ENCODE assay signal across 1 cellular context in genomic region chr19:13995878-13996765, GRCh38.
TF ChIP-seq lines count a peak whose summit lies in the region.

No MANE protein-coding gene starts in this region.

TF ChIP-seq in HepG2, 621 proteins besides CTCF, POLR2A, EP300 and RAD21:
- TF ChIP-seq POLR2G (IDR thresholded peaks at IDR 0.05; ENCODE audit: low read depth, low read length): no peak
- TF ChIP-seq SATB2 (CRISPR knock-in tag; IDR thresholded peaks at IDR 0.05): no peak
- no peak for TF ChIP-seq ZNF337 (CRISPR knock-in tag; IDR thresholded peaks at IDR 0.05; ENCODE audit: borderline replicate concordance, low read depth)
- TF ChIP-seq ZNF629 (CRISPR knock-in tag; conservative IDR thresholded peaks at IDR 0.05): peak; percentile 60
- no peak for TF ChIP-seq ARID4A (CRISPR knock-in tag; IDR thresholded peaks at IDR 0.05; ENCODE audit: borderline replicate concordance)
